8 cellular contexts compared by ENCODE assay signal in the genomic region with DNA sequence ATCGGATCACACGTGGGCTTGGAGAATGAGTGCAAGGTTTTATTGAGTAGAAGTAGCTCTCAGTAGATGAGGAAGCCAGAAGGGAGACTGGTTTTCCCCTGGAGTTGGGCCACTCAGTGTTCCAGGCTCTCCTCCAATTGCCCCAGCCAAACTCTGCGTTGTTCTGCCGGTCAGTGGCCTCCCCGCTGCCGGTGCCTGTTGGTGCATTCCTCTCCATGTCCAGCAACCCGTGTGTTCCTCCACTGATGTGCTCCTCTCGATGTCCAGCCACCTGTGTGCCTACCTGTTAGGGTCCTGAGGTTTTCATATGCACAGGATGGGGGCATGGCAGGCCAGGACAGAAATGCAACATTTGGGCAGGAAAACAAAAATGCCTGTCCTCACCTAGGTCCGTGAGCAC.
"Had no signal": no experiment of that assay in that cellular context is flagged by ENCODE, and none has a peak within 500 bp of the region (broad histone marks: within the 10 kb centered on the region; RNA-seq: fewer than 3 reads in every experiment).

No MANE protein-coding gene starts in this region.

- ATAC-seq: HCT116, K562 had no signal

- DNase-seq: GOT3, H7, HFFc6, IMR-90, KG1 had no signal

- H3K36me3 ChIP-seq: HAP-1 had no signal

- H3K27ac Mint-ChIP-seq: HFFc6 had no signal

- H3K4me1 ChIP-seq: HAP-1 had no signal

- H3K4me3 ChIP-seq: HAP-1, K562 had no signal

- H3K9me3 ChIP-seq: HAP-1 had no signal

- H3K4me3 Mint-ChIP-seq: HFFc6 had no signal
